ENCODE assay signal across 1 cellular context in genomic region chr1:175803413-175803812, GRCh38.
TF ChIP-seq lines count a peak whose summit lies in the region.

No MANE protein-coding gene starts in this region.

TF ChIP-seq in H1, 55 proteins besides CTCF, POLR2A, EP300 and RAD21 (continued from another document):
- TF ChIP-seq, protein P1, sequence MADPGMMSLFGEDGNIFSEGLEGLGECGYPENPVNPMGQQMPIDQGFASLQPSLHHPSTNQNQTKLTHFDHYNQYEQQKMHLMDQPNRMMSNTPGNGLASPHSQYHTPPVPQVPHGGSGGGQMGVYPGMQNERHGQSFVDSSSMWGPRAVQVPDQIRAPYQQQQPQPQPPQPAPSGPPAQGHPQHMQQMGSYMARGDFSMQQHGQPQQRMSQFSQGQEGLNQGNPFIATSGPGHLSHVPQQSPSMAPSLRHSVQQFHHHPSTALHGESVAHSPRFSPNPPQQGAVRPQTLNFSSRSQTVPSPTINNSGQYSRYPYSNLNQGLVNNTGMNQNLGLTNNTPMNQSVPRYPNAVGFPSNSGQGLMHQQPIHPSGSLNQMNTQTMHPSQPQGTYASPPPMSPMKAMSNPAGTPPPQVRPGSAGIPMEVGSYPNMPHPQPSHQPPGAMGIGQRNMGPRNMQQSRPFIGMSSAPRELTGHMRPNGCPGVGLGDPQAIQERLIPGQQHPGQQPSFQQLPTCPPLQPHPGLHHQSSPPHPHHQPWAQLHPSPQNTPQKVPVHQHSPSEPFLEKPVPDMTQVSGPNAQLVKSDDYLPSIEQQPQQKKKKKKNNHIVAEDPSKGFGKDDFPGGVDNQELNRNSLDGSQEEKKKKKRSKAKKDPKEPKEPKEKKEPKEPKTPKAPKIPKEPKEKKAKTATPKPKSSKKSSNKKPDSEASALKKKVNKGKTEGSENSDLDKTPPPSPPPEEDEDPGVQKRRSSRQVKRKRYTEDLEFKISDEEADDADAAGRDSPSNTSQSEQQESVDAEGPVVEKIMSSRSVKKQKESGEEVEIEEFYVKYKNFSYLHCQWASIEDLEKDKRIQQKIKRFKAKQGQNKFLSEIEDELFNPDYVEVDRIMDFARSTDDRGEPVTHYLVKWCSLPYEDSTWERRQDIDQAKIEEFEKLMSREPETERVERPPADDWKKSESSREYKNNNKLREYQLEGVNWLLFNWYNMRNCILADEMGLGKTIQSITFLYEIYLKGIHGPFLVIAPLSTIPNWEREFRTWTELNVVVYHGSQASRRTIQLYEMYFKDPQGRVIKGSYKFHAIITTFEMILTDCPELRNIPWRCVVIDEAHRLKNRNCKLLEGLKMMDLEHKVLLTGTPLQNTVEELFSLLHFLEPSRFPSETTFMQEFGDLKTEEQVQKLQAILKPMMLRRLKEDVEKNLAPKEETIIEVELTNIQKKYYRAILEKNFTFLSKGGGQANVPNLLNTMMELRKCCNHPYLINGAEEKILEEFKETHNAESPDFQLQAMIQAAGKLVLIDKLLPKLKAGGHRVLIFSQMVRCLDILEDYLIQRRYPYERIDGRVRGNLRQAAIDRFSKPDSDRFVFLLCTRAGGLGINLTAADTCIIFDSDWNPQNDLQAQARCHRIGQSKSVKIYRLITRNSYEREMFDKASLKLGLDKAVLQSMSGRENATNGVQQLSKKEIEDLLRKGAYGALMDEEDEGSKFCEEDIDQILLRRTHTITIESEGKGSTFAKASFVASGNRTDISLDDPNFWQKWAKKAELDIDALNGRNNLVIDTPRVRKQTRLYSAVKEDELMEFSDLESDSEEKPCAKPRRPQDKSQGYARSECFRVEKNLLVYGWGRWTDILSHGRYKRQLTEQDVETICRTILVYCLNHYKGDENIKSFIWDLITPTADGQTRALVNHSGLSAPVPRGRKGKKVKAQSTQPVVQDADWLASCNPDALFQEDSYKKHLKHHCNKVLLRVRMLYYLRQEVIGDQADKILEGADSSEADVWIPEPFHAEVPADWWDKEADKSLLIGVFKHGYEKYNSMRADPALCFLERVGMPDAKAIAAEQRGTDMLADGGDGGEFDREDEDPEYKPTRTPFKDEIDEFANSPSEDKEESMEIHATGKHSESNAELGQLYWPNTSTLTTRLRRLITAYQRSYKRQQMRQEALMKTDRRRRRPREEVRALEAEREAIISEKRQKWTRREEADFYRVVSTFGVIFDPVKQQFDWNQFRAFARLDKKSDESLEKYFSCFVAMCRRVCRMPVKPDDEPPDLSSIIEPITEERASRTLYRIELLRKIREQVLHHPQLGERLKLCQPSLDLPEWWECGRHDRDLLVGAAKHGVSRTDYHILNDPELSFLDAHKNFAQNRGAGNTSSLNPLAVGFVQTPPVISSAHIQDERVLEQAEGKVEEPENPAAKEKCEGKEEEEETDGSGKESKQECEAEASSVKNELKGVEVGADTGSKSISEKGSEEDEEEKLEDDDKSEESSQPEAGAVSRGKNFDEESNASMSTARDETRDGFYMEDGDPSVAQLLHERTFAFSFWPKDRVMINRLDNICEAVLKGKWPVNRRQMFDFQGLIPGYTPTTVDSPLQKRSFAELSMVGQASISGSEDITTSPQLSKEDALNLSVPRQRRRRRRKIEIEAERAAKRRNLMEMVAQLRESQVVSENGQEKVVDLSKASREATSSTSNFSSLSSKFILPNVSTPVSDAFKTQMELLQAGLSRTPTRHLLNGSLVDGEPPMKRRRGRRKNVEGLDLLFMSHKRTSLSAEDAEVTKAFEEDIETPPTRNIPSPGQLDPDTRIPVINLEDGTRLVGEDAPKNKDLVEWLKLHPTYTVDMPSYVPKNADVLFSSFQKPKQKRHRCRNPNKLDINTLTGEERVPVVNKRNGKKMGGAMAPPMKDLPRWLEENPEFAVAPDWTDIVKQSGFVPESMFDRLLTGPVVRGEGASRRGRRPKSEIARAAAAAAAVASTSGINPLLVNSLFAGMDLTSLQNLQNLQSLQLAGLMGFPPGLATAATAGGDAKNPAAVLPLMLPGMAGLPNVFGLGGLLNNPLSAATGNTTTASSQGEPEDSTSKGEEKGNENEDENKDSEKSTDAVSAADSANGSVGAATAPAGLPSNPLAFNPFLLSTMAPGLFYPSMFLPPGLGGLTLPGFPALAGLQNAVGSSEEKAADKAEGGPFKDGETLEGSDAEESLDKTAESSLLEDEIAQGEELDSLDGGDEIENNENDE (IDR thresholded peaks at IDR 0.05; ENCODE audit: insufficient replicate concordance, low read length) = no peak
TF ChIP-seq in H1: peak in this region for 0.
